In the genomic region with DNA sequence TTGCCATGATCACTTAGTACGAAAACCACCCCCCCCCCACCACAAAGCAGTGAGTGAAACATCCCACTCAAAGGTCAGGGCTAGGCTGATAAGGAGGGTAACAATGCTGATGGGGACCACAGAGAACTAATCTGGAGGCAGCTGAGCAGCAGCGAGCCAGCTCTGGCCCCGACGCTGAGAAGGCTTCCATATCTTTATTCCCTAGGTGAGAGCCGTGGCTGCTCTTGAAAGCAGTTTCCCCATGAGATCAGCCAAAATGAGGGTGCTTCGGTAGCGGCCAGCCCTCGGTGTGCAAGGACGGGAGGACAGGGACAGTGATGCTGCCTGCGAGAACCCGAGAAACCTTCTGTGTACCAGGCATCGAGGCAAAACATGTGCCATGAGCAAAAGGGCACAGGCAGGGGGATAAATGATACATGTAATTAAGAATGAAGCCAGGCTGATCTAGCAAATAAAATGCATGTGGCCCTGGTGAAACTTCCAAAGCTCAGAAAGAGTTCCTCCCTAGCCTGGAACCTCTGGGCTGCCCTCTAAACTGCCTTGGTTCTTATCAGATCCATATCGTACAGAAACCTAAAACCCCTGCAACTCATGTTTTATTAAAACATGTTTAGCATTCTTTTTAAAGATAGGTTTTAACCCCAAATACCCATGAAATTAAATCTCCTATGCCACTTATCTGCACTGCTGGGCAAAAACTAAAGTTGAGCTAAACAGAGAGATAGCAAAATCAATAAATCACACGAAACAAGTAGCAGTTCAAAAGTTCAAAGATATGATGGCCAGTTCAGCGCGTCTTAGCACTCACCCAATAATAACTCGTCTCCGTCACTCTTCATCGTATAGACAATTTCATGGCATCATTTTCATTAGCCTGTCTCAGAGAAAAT, we compare ENCODE assay signal across 10 cellular contexts.
A peak's percentile ranks its signal among the peaks of the same experiment; 100 is the strongest.
DNase-seq lines count a peak whose midpoint lies in the region; ATAC-seq and TF ChIP-seq lines count a peak whose summit lies in the region.
"Had no signal": no experiment of that assay in that cellular context is flagged by ENCODE, and none has a peak within 500 bp of the region (broad histone marks: within the 10 kb centered on the region; RNA-seq: fewer than 3 reads in every experiment).

No MANE protein-coding gene starts in this region.

- peak overlapping the region; percentile 18 for H3K9ac ChIP-seq in iPS-18a (ENCODE audit: low read length)

- H3K36me3 ChIP-seq in iPS-18a (ENCODE audit: control insufficient read depth, low read depth, low read length) (no peaks in the 10 kb centered on the region), sigmoid colon (no peaks in the 10 kb centered on the region)

- H3K36me3 Mint-ChIP-seq in HFFc6 (ENCODE audit: low read depth), result no peaks in the 10 kb centered on the region

- H3K27me3 Mint-ChIP-seq in HFFc6 (ENCODE audit: insufficient read depth), result no peaks in the 10 kb centered on the region; the same call in 1 of the 2 replicates

- H3K27ac ChIP-seq in iPS-18a (ENCODE audit: low read length), result peak overlapping the region; percentile 12
- peak overlapping the region; percentile 79 to 89 (median 85) for H3K27ac ChIP-seq in sigmoid colon

- TF ChIP-seq CTCF in HFFc6 (IDR thresholded peaks at IDR 0.05) (no peak), sigmoid colon (IDR thresholded peaks at IDR 0.05) (no peak)

- H3K4me3 ChIP-seq in iPS-18a (ENCODE audit: low read length) (no peak overlapping the region), sigmoid colon (peak overlapping the region in 3 of 4 donors; percentile 42 to 52 (median 49))

- WGBS in sigmoid colon, 2 donors, result 84 to 91% methylated on average over 19 of the region's 19 CpGs

- TF ChIP-seq POLR2A in sigmoid colon (IDR thresholded peaks at IDR 0.05), result no peak

- H3K27ac Mint-ChIP-seq in HFFc6, result peak overlapping the region; percentile 21; the same call in 1 of the 2 replicates

- peaks cover 63% of the 10 kb centered on the region for H3K4me1 Mint-ChIP-seq in HFFc6 (ENCODE audit: low read depth)

- H3K4me3 Mint-ChIP-seq in HFFc6, result no peak overlapping the region; the same call in 1 of the 2 replicates

- H3K9me3 ChIP-seq in iPS-18a (ENCODE audit: control insufficient read depth, low read depth, low read length) (no peaks in the 10 kb centered on the region), sigmoid colon (no peaks in the 10 kb centered on the region)

- no peaks in the 10 kb centered on the region for H3K9me3 Mint-ChIP-seq in HFFc6

- H3K4me1 ChIP-seq in iPS-18a (ENCODE audit: control insufficient read depth, low read depth, low read length), result peaks cover 67% of the 10 kb centered on the region
- H3K4me1 ChIP-seq in sigmoid colon, result peaks cover 0 to 46% (median 29%) of the 10 kb centered on the region in 4 donors

- intact Hi-C loops in sigmoid colon (cut with DNase I), result loop anchor here (2.0 to 5.0 kb wide), 5 partner anchors 35 to 264 kb away; no protein-coding TSS in a partner anchor

- H3K27me3 ChIP-seq in iPS-18a (ENCODE audit: control insufficient read depth, insufficient read depth, low read length), result no peaks in the 10 kb centered on the region
- H3K27me3 ChIP-seq in sigmoid colon, result no peaks in the 10 kb centered on the region

- DNase-seq in HFFc6 (no peak), amniotic epithelial cell (ENCODE audit: low read depth) (peak; percentile 56), sigmoid colon (no peak), AG08396 (ENCODE audit: low spot score) (no peak), DMS79 (lab: John Stamatoyannopoulos, UW) (no peak)
- DNase-seq: activated naive CD4-positive, alpha-beta T cell; NCI-H1048 had no signal

- TF ChIP-seq EP300 in sigmoid colon (IDR thresholded peaks at IDR 0.05), result no peak

- ATAC-seq in GM18517 (IDR thresholded peaks at IDR 0.05; ENCODE audit: unreplicated experiment), result no peak
- ATAC-seq in GM21576 (IDR thresholded peaks at IDR 0.05; ENCODE audit: unreplicated experiment), result no peak
